Comparison of ENCODE assay signal across 22 cellular contexts in the genomic region with DNA sequence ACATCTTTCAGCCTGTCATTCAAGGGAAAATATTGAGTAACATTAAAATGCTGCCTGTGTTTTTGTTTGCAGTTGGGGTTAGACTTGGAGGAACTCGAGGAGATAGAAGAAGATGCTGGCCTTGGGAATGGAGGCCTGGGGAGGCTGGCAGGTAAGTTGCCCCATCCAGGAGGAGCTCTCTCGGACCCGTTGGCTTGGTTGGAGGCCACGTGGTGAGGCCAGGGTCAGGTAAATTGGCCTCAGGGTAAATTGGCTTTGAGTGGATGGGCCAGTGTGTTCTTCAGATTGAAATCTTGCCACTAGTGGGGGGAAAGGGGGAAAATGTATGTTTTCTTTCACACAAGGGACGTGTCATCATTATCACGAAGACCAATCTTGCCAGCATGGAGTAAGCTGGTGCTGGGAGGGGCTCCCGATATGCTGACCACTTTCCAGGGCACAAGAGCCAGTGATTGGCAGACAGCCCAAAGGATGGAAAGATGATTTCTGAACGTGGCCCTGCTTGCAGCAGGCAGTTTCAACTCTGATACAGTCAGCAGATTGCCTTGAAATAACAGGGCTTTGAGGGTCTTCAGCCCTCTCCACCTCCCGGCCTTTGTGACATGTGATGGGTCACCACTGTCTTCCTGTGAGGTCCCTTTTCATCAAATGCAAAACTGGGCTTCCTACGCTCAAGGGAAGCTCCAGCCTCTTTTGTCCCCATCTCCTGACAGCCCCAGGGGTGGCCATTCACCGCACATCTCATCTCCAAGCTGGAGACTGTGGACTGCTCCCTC. TPM values are rescaled to one million over a fixed set of nuclear protein-coding genes. Genes with fewer than 3 reads are reported as not detected.
DNase-seq lines count a peak whose midpoint lies in the region; ATAC-seq, FAIRE-seq and TF ChIP-seq lines count a peak whose summit lies in the region.
"Had no signal": no experiment of that assay in that cellular context is flagged by ENCODE, and none has a peak within 500 bp of the region (broad histone marks: within the 10 kb centered on the region; RNA-seq: fewer than 3 reads in every experiment).

No MANE protein-coding gene starts in this region.

- WGBS in HepG2 (ENCODE audit: low lambda C conversion rate), result 94% methylated on average over 11 of the region's 11 CpGs
- 88% methylated on average over 11 of the region's 11 CpGs for WGBS in suprapubic skin

- H3K4me3 ChIP-seq in HepG2 (replicated peaks in 1 of 3; ENCODE audit: insufficient read depth in 1 of 3, low read depth in 2 of 3, low read length in 3 of 3), result no peak overlapping the region
- no peak overlapping the region for H3K4me3 ChIP-seq in suprapubic skin
- H3K4me3 ChIP-seq: A549, K562, left lung had no signal

- H3K79me2 ChIP-seq in HepG2 (ENCODE audit: insufficient read depth, low read length), result no peaks in the 10 kb centered on the region

- no peak overlapping the region for H3K4me3 Mint-ChIP-seq in activated CD8-positive, alpha-beta memory T cell treated with anti-CD3 and anti-CD28 coated beads, Interleukin-2, amount 10 ng/mL, durations not matched to agents 7 days and 5 days
- H3K4me3 Mint-ChIP-seq in WTC11, result no peak overlapping the region
- no peak overlapping the region for H3K4me3 Mint-ChIP-seq in HFFc6

- TF ChIP-seq POLR2A in HepG2 (IDR thresholded peaks at IDR 0.05; ENCODE audit: insufficient read depth in 1 of 2, low read depth in 2 of 2, low read length in 2 of 2) (no peak), suprapubic skin (IDR thresholded peaks at IDR 0.05) (no peak)

- H3K4me1 ChIP-seq in HepG2 (ENCODE audit: insufficient read depth, low read length) (no peaks in the 10 kb centered on the region), suprapubic skin (peaks cover 23% of the 10 kb centered on the region)
- H3K4me1 ChIP-seq: A549, left lung had no signal

- no peaks in the 10 kb centered on the region for H3K4me1 Mint-ChIP-seq in activated CD8-positive, alpha-beta memory T cell treated with anti-CD3 and anti-CD28 coated beads, Interleukin-2, amount 10 ng/mL, durations not matched to agents 7 days and 5 days
- H3K4me1 Mint-ChIP-seq in WTC11 (no peaks in the 10 kb centered on the region), HFFc6 (ENCODE audit: low read depth) (no peaks in the 10 kb centered on the region)

- in situ Hi-C loops in HepG2 (cut with HindIII; ENCODE audit: extremely low pct_ligation_motif_present, low pct_unique_long_range_greater_than_20kb), result no loop called here

- H3K4me2 ChIP-seq in HepG2 (ENCODE audit: low read depth, low read length), result no peak overlapping the region
- H3K4me2 ChIP-seq: A549 had no signal

- H3K36me3 ChIP-seq in HepG2 (replicated peaks in 1 of 2; ENCODE audit: control insufficient read depth in 1 of 2, insufficient read depth in 2 of 2, low read length in 2 of 2), result peaks cover 40 to 54% of the 10 kb centered on the region in 2 experiments
- peaks cover 45% of the 10 kb centered on the region for H3K36me3 ChIP-seq in suprapubic skin

- POLR2A ChIA-PET in WTC11 (lab: Charles Lee) (interaction anchor here (0.9 kb wide), 1 partner anchor 17 kb away, joined by 3 read pairs; no protein-coding TSS in a partner anchor), HepG2 (lab: Yijun Ruan, JAX) (no interaction called here)

- H3K27ac ChIP-seq in HepG2 (ENCODE audit: extremely low read length, insufficient read depth, low read length) (no peak overlapping the region), suprapubic skin (no peak overlapping the region)
- H3K27ac ChIP-seq: A549, left lung, neutrophil had no signal

- TF ChIP-seq CTCF in WTC11 (IDR thresholded peaks at IDR 0.05) (no peak), HepG2 (CRISPR knock-in tag; IDR thresholded peaks at IDR 0.05) (no peak), suprapubic skin (IDR thresholded peaks at IDR 0.05) (no peak), HFFc6 (IDR thresholded peaks at IDR 0.05) (no peak)

- no peaks in the 10 kb centered on the region for H3K27me3 Mint-ChIP-seq in activated CD8-positive, alpha-beta memory T cell treated with anti-CD3 and anti-CD28 coated beads, Interleukin-2, amount 10 ng/mL, durations not matched to agents 7 days and 5 days
- H3K27me3 Mint-ChIP-seq in WTC11 (ENCODE audit: low read depth) (no peaks in the 10 kb centered on the region), HFFc6 (ENCODE audit: insufficient read depth) (no peaks in the 10 kb centered on the region)

- peak; percentile 5 for DNase-seq in activated CD8-positive, alpha-beta memory T cell treated with anti-CD3 and anti-CD28 coated beads, Interleukin-2, amount 50 U/mL, for 4 hours
- DNase-seq in activated CD8-positive, alpha-beta memory T cell treated with anti-CD3 and anti-CD28 coated beads, Interleukin-2, amount 10 ng/mL, durations not matched to agents 7 days and 5 days, result no peak
- DNase-seq in WTC11 (ENCODE audit: low spot score) (peak; percentile 7), HepG2 (ENCODE audit: low spot score) (no peak), suprapubic skin (ENCODE audit: low spot score in 2 of 2) (peak; percentile 40 to 69), DMS153 treated with DMSO at 0.1 percent for 48 hours (lab: John Stamatoyannopoulos, UW; ENCODE audit: unreplicated experiment) (no peak), HFFc6 (no peak)
- DNase-seq: activated CD4-positive, CD25-positive, alpha-beta regulatory T cell; activated T-cell treated with anti-CD3 and anti-CD28 coated beads, Interleukin-2, amount 50 U/mL, for 48 hours; aorta; central memory CD4-positive, alpha-beta T cell; NCI-H1694; NCI-H2171; NCI-H524 treated with DMSO at 0.1 percent for 48 hours; T-helper 9 cell had no signal

- H3K9ac ChIP-seq in HepG2 (ENCODE audit: insufficient read depth, low read depth, low read length), result no peak overlapping the region

- peaks cover 4% of the 10 kb centered on the region for H3K36me3 Mint-ChIP-seq in activated CD8-positive, alpha-beta memory T cell treated with anti-CD3 and anti-CD28 coated beads, Interleukin-2, amount 10 ng/mL, durations not matched to agents 7 days and 5 days
- H3K36me3 Mint-ChIP-seq in WTC11 (peaks cover 35% of the 10 kb centered on the region), HFFc6 (ENCODE audit: low read depth) (peaks cover 18% of the 10 kb centered on the region)

- intact Hi-C loops in HepG2 (cut with micrococcal nuclease; ENCODE audit: unreplicated experiment), result no loop called here

- no TSS peak for BruUV-seq in HepG2 (replicated peaks; lab: Mats Ljungman, UMichigan)

- H4K20me1 ChIP-seq in HepG2 (ENCODE audit: insufficient read depth, low read length), result no peaks in the 10 kb centered on the region

- H3K9me3 ChIP-seq in HepG2 (ENCODE audit: low read length) (no peaks in the 10 kb centered on the region), suprapubic skin (no peaks in the 10 kb centered on the region)
- H3K9me3 ChIP-seq: left lung, neutrophil had no signal

- H3K9me3 Mint-ChIP-seq in activated CD8-positive, alpha-beta memory T cell treated with anti-CD3 and anti-CD28 coated beads, Interleukin-2, amount 10 ng/mL, durations not matched to agents 7 days and 5 days (ENCODE audit: low read depth), result no peaks in the 10 kb centered on the region
- H3K9me3 Mint-ChIP-seq in WTC11 (peaks cover 7% of the 10 kb centered on the region), HFFc6 (peaks cover 4% of the 10 kb centered on the region; the same call in 1 of the 2 replicates)
- H3K9me3 Mint-ChIP-seq: activated naive CD4-positive, alpha-beta T cell treated with anti-CD3 and anti-CD28 coated beads, Interleukin-2, amount 50 U/mL, for 72 hours had no signal

- no peak for TF ChIP-seq RAD21 in HepG2 (CRISPR knock-in tag; IDR thresholded peaks at IDR 0.05)

- no peak overlapping the region for H2AFZ ChIP-seq in HepG2 (ENCODE audit: low read length)

- no peak overlapping the region for H3K27ac Mint-ChIP-seq in activated CD8-positive, alpha-beta memory T cell treated with anti-CD3 and anti-CD28 coated beads, Interleukin-2, amount 10 ng/mL, durations not matched to agents 7 days and 5 days
- H3K27ac Mint-ChIP-seq in WTC11 (no peak overlapping the region), HFFc6 (no peak overlapping the region)

- TF ChIP-seq EP300 in HepG2 (IDR thresholded peaks at IDR 0.05; ENCODE audit: low read depth in 2 of 2, low read length in 2 of 2), result no peak
- TF ChIP-seq EP300 in HepG2 (CRISPR knock-in tag; IDR thresholded peaks at IDR 0.05; ENCODE audit: borderline replicate concordance), result no peak
- TF ChIP-seq EP300 in suprapubic skin (IDR thresholded peaks at IDR 0.05), result no peak

- CTCF ChIA-PET in activated CD8-positive, alpha-beta memory T cell treated with anti-CD3 and anti-CD28 coated beads, Interleukin-2, amount 10 ng/mL, durations not matched to agents 7 days and 5 days (lab: Charles Lee), result no interaction called here
- CTCF ChIA-PET in WTC11 (lab: Charles Lee) (interaction anchor here (1.2 to 1.6 kb wide), 2 partner anchors 22 to 46 kb away, joined by 3 read pairs; no protein-coding TSS in a partner anchor), HepG2 (lab: Yijun Ruan, JAX; ENCODE audit: low intra/inter-chr PET ratio, low total read pairs) (no interaction called here)

- no peak for FAIRE-seq in HepG2 (lab: Jason Lieb, UNC)
- FAIRE-seq: K562, urothelium cell line had no signal

- H3K27me3 ChIP-seq in HepG2 (ENCODE audit: control insufficient read depth in 1 of 2, insufficient read depth in 2 of 2, low read length in 2 of 2) (no peaks in the 10 kb centered on the region), suprapubic skin (no peaks in the 10 kb centered on the region)
- H3K27me3 ChIP-seq: left lung, neutrophil had no signal

- ATAC-seq in activated CD8-positive, alpha-beta memory T cell treated with anti-CD3 and anti-CD28 coated beads, Interleukin-2, amount 10 ng/mL, durations not matched to agents 7 days and 5 days, result no peak
- no peak for ATAC-seq in WTC11
- ATAC-seq in HepG2, result no peak
- no peak for ATAC-seq in GM18861 (IDR thresholded peaks at IDR 0.05; ENCODE audit: unreplicated experiment)
- ATAC-seq: A549; activated naive CD4-positive, alpha-beta T cell treated with anti-CD3 and anti-CD28 coated beads, Interleukin-2, amount 50 U/mL, for 72 hours; K562; left lung had no signal

RNA-seq across cellular contexts. Expression of gene PYGB, which starts 21.4 kb away (rescaled TPM):
- total RNA-seq in activated CD8-positive, alpha-beta memory T cell treated with anti-CD3 and anti-CD28 coated beads, Interleukin-2, amount 10 ng/mL, durations not matched to agents 7 days and 5 days, result 10 to 100 TPM; 28.4 to 36.8 TPM
- total RNA-seq in WTC11 (2021) (44.5 to 48.5 TPM (median 46.3 TPM) in 3 replicates), HepG2 (2016; rRNA removed; fragmentation: Illumina TruSeq; extraction: Trizol) (82.0 and 86.3 TPM in 2 replicates), suprapubic skin (100 to 1,000 TPM; 142 to 247 (median 198) TPM)
- 5.4 and 6.5 TPM in 2 replicates for total RNA-seq in HepG2 (2016; cell fraction: cytosol; rRNA removed; fragmentation: Illumina TruSeq; extraction: Trizol; ENCODE audit: low read depth)
- total RNA-seq in HepG2 (2016; cell fraction: insoluble cytoplasmic fraction; rRNA removed; fragmentation: Illumina TruSeq; extraction: Trizol), result 69.1 and 89.6 TPM in 2 replicates
- 18.0 and 19.5 TPM in 2 replicates for total RNA-seq in HepG2 (2016; cell fraction: membrane; rRNA removed; fragmentation: Illumina TruSeq; extraction: Trizol)
- total RNA-seq in HepG2 (2016; cell fraction: nucleus; rRNA removed; fragmentation: Illumina TruSeq; extraction: Trizol), result 59.8 and 63.0 TPM in 2 replicates
- 24.2 and 37.5 TPM in 2 replicates for polyA plus RNA-seq in HepG2 (2011; rRNA removed)
- polyA plus RNA-seq in HepG2 (2011; cell fraction: cytosol; rRNA removed), result 24.4 and 27.4 TPM in 2 replicates
- 111 and 112 TPM in 2 replicates for polyA plus RNA-seq in HepG2 (2011; cell fraction: nucleus; rRNA removed)
- 26.9 and 46.5 TPM in 2 replicates for polyA plus RNA-seq in HepG2 (2012)
- polyA plus RNA-seq in HepG2 (2016; cell fraction: cytosol; fragmentation: Illumina TruSeq; extraction: Trizol; ENCODE audit: low read depth), result 3.5 TPM in 2 replicates
- 45.7 and 58.6 TPM in 2 replicates for polyA plus RNA-seq in HepG2 (2016; cell fraction: insoluble cytoplasmic fraction; fragmentation: Illumina TruSeq; extraction: Trizol; ENCODE audit: low read depth)
- polyA plus RNA-seq in HepG2 (2016; cell fraction: membrane; fragmentation: Illumina TruSeq; extraction: Trizol; ENCODE audit: low read depth), result 7.2 and 9.8 TPM in 2 replicates
- 79.7 and 85.5 TPM in 2 replicates for polyA plus RNA-seq in HepG2 (2016; cell fraction: nucleus; fragmentation: Illumina TruSeq; extraction: Trizol; ENCODE audit: insufficient read depth, low read depth)
- polyA minus RNA-seq in HepG2 (2011; rRNA and poly(A)+ RNA removed; ENCODE audit: low replicate concordance), result 26.5 and 80.5 TPM in 2 replicates
- 36.1 and 38.1 TPM in 2 replicates for polyA minus RNA-seq in HepG2 (2011; cell fraction: cytosol; rRNA and poly(A)+ RNA removed)
- 27.9 and 31.3 TPM in 2 replicates for polyA minus RNA-seq in HepG2 (2011; cell fraction: nucleus; rRNA and poly(A)+ RNA removed)
- 10 to 100 TPM; 65.4 to 75.6 (median 70.2) TPM for total RNA-seq in HFFc6 (2021; fragmentation: NEBNext Ultra II Directional; extraction: Animal tissue kit (Norgen Biotek cat#: 25700))

Comparison
In these comparisons a context has a peak if more than half of its experiments do, and no peak if none do; other contexts are left out.
1. DNase-seq: peak in activated CD8-positive, alpha-beta memory T cell treated with anti-CD3 and anti-CD28 coated beads, Interleukin-2, amount 50 U/mL, for 4 hours (single experiment), WTC11 (single experiment) and suprapubic skin (2 of 2); none in activated CD8-positive, alpha-beta memory T cell treated with anti-CD3 and anti-CD28 coated beads, Interleukin-2, amount 10 ng/mL, durations not matched to agents 7 days and 5 days (single experiment), HepG2 (single experiment), DMS153 treated with DMSO at 0.1 percent for 48 hours (single experiment) and HFFc6 (single experiment).